In the genomic region with DNA sequence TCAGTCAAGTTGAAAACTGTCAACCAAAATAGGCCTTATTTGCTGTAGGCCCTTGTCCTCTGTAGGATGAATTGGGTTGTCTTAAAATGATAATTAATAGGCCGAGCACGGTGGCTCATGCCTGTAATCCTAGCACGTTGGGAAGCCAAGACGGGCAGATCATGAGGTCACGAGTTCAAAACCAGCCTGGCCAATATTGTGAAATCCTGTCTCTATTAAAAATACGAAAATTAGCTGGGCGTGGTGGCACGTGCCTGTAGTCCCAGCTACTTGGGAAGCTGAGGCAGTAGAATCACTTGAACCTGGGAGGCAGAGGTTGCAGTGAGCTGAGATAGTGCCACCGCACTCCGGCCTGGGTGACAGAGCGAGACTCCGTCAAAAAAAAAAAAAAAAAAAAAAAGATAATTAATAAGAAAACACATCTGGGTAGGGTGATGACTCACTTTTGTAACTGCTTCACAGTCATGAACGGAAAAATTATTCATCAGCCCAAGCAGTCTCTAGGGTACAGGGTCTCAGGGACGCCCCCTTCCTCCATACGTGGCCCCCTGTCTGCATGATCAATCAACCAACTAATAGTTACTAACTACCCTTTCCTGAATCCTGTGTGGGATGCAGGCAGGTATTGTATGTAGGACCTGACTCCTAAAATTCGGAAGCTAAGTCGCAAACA, we compare ENCODE assay signal across 13 cellular contexts.
A peak's percentile ranks its signal among the peaks of the same experiment; 100 is the strongest.
DNase-seq lines count a peak whose midpoint lies in the region; ATAC-seq and TF ChIP-seq lines count a peak whose summit lies in the region.
"Had no signal": no experiment of that assay in that cellular context is flagged by ENCODE, and none has a peak within 500 bp of the region (broad histone marks: within the 10 kb centered on the region; RNA-seq: fewer than 3 reads in every experiment).

No MANE protein-coding gene starts in this region.

- ATAC-seq in GM18867 (IDR thresholded peaks at IDR 0.05; ENCODE audit: unreplicated experiment) (peak; percentile 35), HG02610 (IDR thresholded peaks at IDR 0.05; ENCODE audit: unreplicated experiment) (peak; percentile 47), GM18520 (IDR thresholded peaks at IDR 0.05; ENCODE audit: unreplicated experiment) (no peak), HG02970 (IDR thresholded peaks at IDR 0.05; ENCODE audit: low FRiP score, unreplicated experiment) (no peak)
- peak; percentile 14 for ATAC-seq in effector memory CD8-positive, alpha-beta T cell (replicated peaks)
- ATAC-seq in stimulated activated effector memory CD8-positive, alpha-beta T cell treated with anti-CD3 and anti-CD28 coated beads, Interleukin-12 subunit alpha, Interleukin-12 subunit beta, amount 100 ng/mL, for 72 hours, result peak; percentile 72
- ATAC-seq: mucosa of descending colon, T-helper 17 cell had no signal

- H3K4me1 Mint-ChIP-seq in effector memory CD8-positive, alpha-beta T cell (ENCODE audit: low read depth in 2 of 2), result peaks cover 34 to 42% of the 10 kb centered on the region in 2 donors
- H3K4me1 Mint-ChIP-seq in stimulated activated effector memory CD8-positive, alpha-beta T cell treated with anti-CD3 and anti-CD28 coated beads, Interleukin-12 subunit alpha, Interleukin-12 subunit beta, amount 100 ng/mL, for 72 hours, result peaks cover 38% of the 10 kb centered on the region

- peak overlapping the region; percentile 49 to 50 for H3K27ac Mint-ChIP-seq in effector memory CD8-positive, alpha-beta T cell
- peak overlapping the region; percentile 62 for H3K27ac Mint-ChIP-seq in stimulated activated effector memory CD8-positive, alpha-beta T cell treated with anti-CD3 and anti-CD28 coated beads, Interleukin-12 subunit alpha, Interleukin-12 subunit beta, amount 100 ng/mL, for 72 hours
- H3K27ac Mint-ChIP-seq: T-helper 17 cell had no signal

- DNase-seq in effector memory CD8-positive, alpha-beta T cell, result no peak
- no peak for DNase-seq in stimulated activated effector memory CD8-positive, alpha-beta T cell treated with anti-CD3 and anti-CD28 coated beads, Interleukin-12 subunit alpha, Interleukin-12 subunit beta, amount 100 ng/mL, for 72 hours (ENCODE audit: low spot score in 2 of 2)
- no peak for DNase-seq in NCI-H526 treated with DMSO at 0.1 percent for 48 hours (lab: John Stamatoyannopoulos, UW)
- DNase-seq in GM10266 (ENCODE audit: extremely low spot score), result no peak
- DNase-seq: cerebellar nuclear complex, mucosa of descending colon, NCI-H1048, PC-9, T-helper 17 cell had no signal

- no peak for TF ChIP-seq CTCF in GM10266 (IDR thresholded peaks at IDR 0.05; ENCODE audit: control insufficient read depth, insufficient read depth, low read depth, missing control alignments)

- H3K4me3 Mint-ChIP-seq in effector memory CD8-positive, alpha-beta T cell, result peak overlapping the region in 1 of 2 donors; percentile 0
- H3K4me3 Mint-ChIP-seq in stimulated activated effector memory CD8-positive, alpha-beta T cell treated with anti-CD3 and anti-CD28 coated beads, Interleukin-12 subunit alpha, Interleukin-12 subunit beta, amount 100 ng/mL, for 72 hours, result no peak overlapping the region
- H3K4me3 Mint-ChIP-seq: T-helper 17 cell had no signal

- no peaks in the 10 kb centered on the region for H3K27me3 Mint-ChIP-seq in effector memory CD8-positive, alpha-beta T cell

- peaks cover 6% of the 10 kb centered on the region for H3K36me3 Mint-ChIP-seq in effector memory CD8-positive, alpha-beta T cell (ENCODE audit: insufficient read depth)
- no peaks in the 10 kb centered on the region for H3K36me3 Mint-ChIP-seq in stimulated activated effector memory CD8-positive, alpha-beta T cell treated with anti-CD3 and anti-CD28 coated beads, Interleukin-12 subunit alpha, Interleukin-12 subunit beta, amount 100 ng/mL, for 72 hours

- no peaks in the 10 kb centered on the region for H3K9me3 Mint-ChIP-seq in effector memory CD8-positive, alpha-beta T cell
- H3K9me3 Mint-ChIP-seq in stimulated activated effector memory CD8-positive, alpha-beta T cell treated with anti-CD3 and anti-CD28 coated beads, Interleukin-12 subunit alpha, Interleukin-12 subunit beta, amount 100 ng/mL, for 72 hours, result no peaks in the 10 kb centered on the region

Comparison
In these comparisons a context has a peak if more than half of its experiments do, and no peak if none do; other contexts are left out.
1. ATAC-seq: peak in GM18867 (single experiment), HG02610 (single experiment), effector memory CD8-positive, alpha-beta T cell (single experiment) and stimulated activated effector memory CD8-positive, alpha-beta T cell treated with anti-CD3 and anti-CD28 coated beads, Interleukin-12 subunit alpha, Interleukin-12 subunit beta, amount 100 ng/mL, for 72 hours (single experiment); none in GM18520 (single experiment) and HG02970 (single experiment).